ENCODE assay signal across 11 cellular contexts in the genomic region with DNA sequence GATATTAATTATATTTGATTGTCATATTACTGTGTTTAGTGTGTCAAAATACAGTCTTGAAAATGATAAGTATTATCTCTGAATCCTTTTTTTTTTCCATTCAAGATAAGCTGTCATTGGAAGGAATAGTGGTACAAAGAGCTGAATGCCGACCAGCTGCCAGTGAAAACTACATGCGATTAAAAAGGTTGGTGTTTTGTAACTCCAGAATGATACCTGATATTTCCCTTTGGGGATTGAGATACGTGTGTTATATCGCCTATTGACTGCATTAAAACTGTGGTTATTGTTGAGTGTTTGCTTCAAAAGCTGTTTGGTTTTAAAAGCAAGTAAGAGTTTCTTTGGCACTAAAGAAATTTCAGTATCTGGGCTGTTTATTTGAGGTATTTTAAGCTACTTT. TPM values are rescaled to one million over a fixed set of nuclear protein-coding genes. Genes with fewer than 3 reads are reported as not detected.
DNase-seq lines count a peak whose midpoint lies in the region; ATAC-seq and TF ChIP-seq lines count a peak whose summit lies in the region.
"Had no signal": no experiment of that assay in that cellular context is flagged by ENCODE, and none has a peak within 500 bp of the region (broad histone marks: within the 10 kb centered on the region; RNA-seq: fewer than 3 reads in every experiment).

No MANE protein-coding gene starts in this region.

- H3K4me3 Mint-ChIP-seq in activated CD4-positive, alpha-beta T cell treated with anti-CD3 and anti-CD28 coated beads, Interleukin-2, amount 10 ng/mL, durations not matched to agents 7 days and 5 days: no peak overlapping the region
- H3K4me3 Mint-ChIP-seq: activated naive CD8-positive, alpha-beta T cell treated with anti-CD3 and anti-CD28 coated beads, Interleukin-2, amount 10 ng/mL, durations not matched to agents 7 days and 5 days had no signal

- peaks cover 15% of the 10 kb centered on the region for H3K4me1 ChIP-seq in endocrine pancreas (ENCODE audit: control insufficient read depth, insufficient read depth, low read length)
- peaks cover 9% of the 10 kb centered on the region for H3K4me1 ChIP-seq in psoas muscle

- H3K9ac ChIP-seq in endocrine pancreas (ENCODE audit: control insufficient read depth, insufficient read depth, low read length): no peak overlapping the region

- peak overlapping the region; percentile 10 for H3K4me3 ChIP-seq in endocrine pancreas (ENCODE audit: control insufficient read depth, insufficient read depth, low read length)
- H3K4me3 ChIP-seq in psoas muscle: peak overlapping the region; percentile 44
- H3K4me3 ChIP-seq: left lung had no signal

- intact Hi-C loops in psoas muscle (cut with DNase I): loop anchor here in 1 of 2 donors (10.0 kb wide), 1 partner anchor 87 kb away; no protein-coding TSS in a partner anchor
- intact Hi-C loops in head of caudate nucleus (cut with DNase I): no loop called here

- H3K27me3 Mint-ChIP-seq in activated CD4-positive, alpha-beta T cell treated with anti-CD3 and anti-CD28 coated beads, Interleukin-2, amount 10 ng/mL, durations not matched to agents 7 days and 5 days: no peaks in the 10 kb centered on the region
- H3K27me3 Mint-ChIP-seq: activated naive CD8-positive, alpha-beta T cell treated with anti-CD3 and anti-CD28 coated beads, Interleukin-2, amount 10 ng/mL, durations not matched to agents 7 days and 5 days had no signal

- peaks cover 25% of the 10 kb centered on the region for H3K36me3 Mint-ChIP-seq in activated CD4-positive, alpha-beta T cell treated with anti-CD3 and anti-CD28 coated beads, Interleukin-2, amount 10 ng/mL, durations not matched to agents 7 days and 5 days (ENCODE audit: low read depth)

- no peak overlapping the region for H3K27ac Mint-ChIP-seq in activated CD4-positive, alpha-beta T cell treated with anti-CD3 and anti-CD28 coated beads, Interleukin-2, amount 10 ng/mL, durations not matched to agents 7 days and 5 days
- H3K27ac Mint-ChIP-seq: activated naive CD8-positive, alpha-beta T cell treated with anti-CD3 and anti-CD28 coated beads, Interleukin-2, amount 10 ng/mL, durations not matched to agents 7 days and 5 days had no signal

- H3K27ac ChIP-seq in psoas muscle: peak overlapping the region; percentile 77

- H3K4me1 Mint-ChIP-seq in activated CD4-positive, alpha-beta T cell treated with anti-CD3 and anti-CD28 coated beads, Interleukin-2, amount 10 ng/mL, durations not matched to agents 7 days and 5 days: peaks cover 4% of the 10 kb centered on the region

- CTCF ChIA-PET in activated CD4-positive, alpha-beta T cell treated with anti-CD3 and anti-CD28 coated beads, Interleukin-2, amount 10 ng/mL, durations not matched to agents 7 days and 5 days (lab: Charles Lee): interaction anchor here (0.5 to 1.4 kb wide), 2 partner anchors 8 to 21 kb away, joined by 3 read pairs; no protein-coding TSS in a partner anchor

- no peak for TF ChIP-seq CTCF in psoas muscle (IDR thresholded peaks at IDR 0.05)

- peak in 3 of 4 donors; percentile 48 to 71 (median 57) for ATAC-seq in psoas muscle
- ATAC-seq in HG02938 (IDR thresholded peaks at IDR 0.05; ENCODE audit: unreplicated experiment): no peak

- DNase-seq in H4 (ENCODE audit: low spot score) (peak; percentile 7), NCI-H524 treated with DMSO at 0.1 percent for 48 hours (lab: John Stamatoyannopoulos, UW) (peak; percentile 48), psoas muscle (no peak), head of caudate nucleus (no peak), T-helper 1 cell (no peak)
- DNase-seq in activated CD4-positive, alpha-beta T cell treated with anti-CD3 and anti-CD28 coated beads, Interleukin-2, amount 10 ng/mL, durations not matched to agents 7 days and 5 days: no peak
- DNase-seq: activated CD4-positive, alpha-beta T cell treated with anti-CD3 and anti-CD28 coated beads for 1 hour; activated naive CD8-positive, alpha-beta T cell treated with anti-CD3 and anti-CD28 coated beads, Interleukin-2, amount 10 ng/mL, durations not matched to agents 7 days and 5 days; left lung had no signal

- no peaks in the 10 kb centered on the region for H3K27me3 ChIP-seq in endocrine pancreas (ENCODE audit: control insufficient read depth, insufficient read depth, low read length)
- H3K27me3 ChIP-seq in psoas muscle (ENCODE audit: insufficient read depth in 3 of 3, low read length in 2 of 3): no peaks in the 10 kb centered on the region
- H3K27me3 ChIP-seq: left lung had no signal

- WGBS in psoas muscle, 3 donors: 14 to 31% (median 30%) methylated on average over 4 of the region's 4 CpGs

- POLR2A ChIA-PET in activated CD4-positive, alpha-beta T cell treated with anti-CD3 and anti-CD28 coated beads, Interleukin-2, amount 10 ng/mL, durations not matched to agents 7 days and 5 days (lab: Charles Lee): no interaction called here

- H3K9me3 ChIP-seq in endocrine pancreas (ENCODE audit: control insufficient read depth, low read length): no peaks in the 10 kb centered on the region
- no peaks in the 10 kb centered on the region for H3K9me3 ChIP-seq in psoas muscle
- H3K9me3 ChIP-seq: left lung had no signal

- H3K36me3 ChIP-seq in endocrine pancreas (ENCODE audit: control insufficient read depth, insufficient read depth, low read length) (no peaks in the 10 kb centered on the region), psoas muscle (ENCODE audit: insufficient read depth in 1 of 2, low read depth in 1 of 2) (peaks cover 0 to 6% of the 10 kb centered on the region in 2 donors)
- H3K36me3 ChIP-seq: left lung had no signal

- H3K9me3 Mint-ChIP-seq in activated CD4-positive, alpha-beta T cell treated with anti-CD3 and anti-CD28 coated beads, Interleukin-2, amount 10 ng/mL, durations not matched to agents 7 days and 5 days: no peaks in the 10 kb centered on the region
- H3K9me3 Mint-ChIP-seq: activated naive CD8-positive, alpha-beta T cell treated with anti-CD3 and anti-CD28 coated beads, Interleukin-2, amount 10 ng/mL, durations not matched to agents 7 days and 5 days had no signal

RNA-seq across cellular contexts. Expression of gene KCTD4, which starts 6.5 kb away (rescaled TPM):
- not detected in 2 replicates for total RNA-seq in H4 (2014; rRNA removed; shearing (Covaris generic))
- total RNA-seq in psoas muscle: not detected
- under 1 TPM in 1 of 3 donors, not detected in 2; 0.08 TPM for polyA plus RNA-seq in psoas muscle
- total RNA-seq in activated CD4-positive, alpha-beta T cell treated with anti-CD3 and anti-CD28 coated beads, Interleukin-2, amount 10 ng/mL, durations not matched to agents 7 days and 5 days: not detected
- total RNA-seq: activated naive CD8-positive, alpha-beta T cell treated with anti-CD3 and anti-CD28 coated beads, Interleukin-2, amount 10 ng/mL, durations not matched to agents 7 days and 5 days; left lung had no signal

Comparison
In these comparisons a context has a peak if more than half of its experiments do, and no peak if none do; other contexts are left out.
1. DNase-seq: peak in H4 (single experiment) and NCI-H524 treated with DMSO at 0.1 percent for 48 hours (single experiment); none in psoas muscle (0 of 2), head of caudate nucleus (0 of 42), T-helper 1 cell (0 of 5) and activated CD4-positive, alpha-beta T cell treated with anti-CD3 and anti-CD28 coated beads, Interleukin-2, amount 10 ng/mL, durations not matched to agents 7 days and 5 days (single experiment).